23 cellular contexts compared by ENCODE assay signal in genomic region chr15:68022061-68022460, GRCh38. TPM values are rescaled to one million over a fixed set of nuclear protein-coding genes. Genes with fewer than 3 reads are reported as not detected.
DNase-seq lines count a peak whose midpoint lies in the region; ATAC-seq and TF ChIP-seq lines count a peak whose summit lies in the region.
"Had no signal": no experiment of that assay in that cellular context is flagged by ENCODE, and none has a peak within 500 bp of the region (broad histone marks: within the 10 kb centered on the region; RNA-seq: fewer than 3 reads in every experiment).

No MANE protein-coding gene starts in this region.

- H3K27me3 ChIP-seq in GM23338 (ENCODE audit: insufficient read depth) (no peaks in the 10 kb centered on the region), stomach (no peaks in the 10 kb centered on the region)
- H3K27me3 ChIP-seq: BE2C had no signal

- H3K9me3 ChIP-seq in stomach, result no peaks in the 10 kb centered on the region
- H3K9me3 ChIP-seq: BE2C had no signal

- no peak for TF ChIP-seq CTCF in GM23338 (conservative IDR thresholded peaks at IDR 0.05; ENCODE audit: low read depth in 2 of 2)
- no peak for TF ChIP-seq CTCF in stomach (IDR thresholded peaks at IDR 0.05)

- no peak overlapping the region for H3K4me3 Mint-ChIP-seq in GM23338
- no peak overlapping the region for H3K4me3 Mint-ChIP-seq in activated CD4-positive, alpha-beta memory T cell treated with anti-CD3 and anti-CD28 coated beads, Interleukin-2, amount 10 ng/mL, durations not matched to agents 7 days and 5 days
- H3K4me3 Mint-ChIP-seq: activated T-cell treated with anti-CD3 and anti-CD28 coated beads, Interleukin-2, amount 50 U/mL, for 24 hours; H9; stimulated activated naive CD8-positive, alpha-beta T cell treated with anti-CD3 and anti-CD28 coated beads, Interleukin-15, Interleukin-2, amounts not matched to agents 100 ng/mL and 50 ng/mL, for 24 hours; type B pancreatic cell had no signal

- H3K9me3 Mint-ChIP-seq in GM23338, result no peaks in the 10 kb centered on the region; the same call in 2 of the 3 replicates
- no peaks in the 10 kb centered on the region for H3K9me3 Mint-ChIP-seq in activated CD4-positive, alpha-beta memory T cell treated with anti-CD3 and anti-CD28 coated beads, Interleukin-2, amount 10 ng/mL, durations not matched to agents 7 days and 5 days
- H3K9me3 Mint-ChIP-seq: activated T-cell treated with anti-CD3 and anti-CD28 coated beads, Interleukin-2, amount 50 U/mL, for 24 hours; H9; stimulated activated naive CD8-positive, alpha-beta T cell treated with anti-CD3 and anti-CD28 coated beads, Interleukin-15, Interleukin-2, amounts not matched to agents 100 ng/mL and 50 ng/mL, for 24 hours had no signal

- no peaks in the 10 kb centered on the region for H3K79me2 ChIP-seq in GM23338 (replicated peaks; ENCODE audit: insufficient read depth)

- H3K4me1 Mint-ChIP-seq in GM23338, result no peaks in the 10 kb centered on the region
- no peaks in the 10 kb centered on the region for H3K4me1 Mint-ChIP-seq in activated CD4-positive, alpha-beta memory T cell treated with anti-CD3 and anti-CD28 coated beads, Interleukin-2, amount 10 ng/mL, durations not matched to agents 7 days and 5 days
- H3K4me1 Mint-ChIP-seq: H9 had no signal

- 0 out of 2 replicates have a peak, but pooled peaks cover 15% of the 10 kb centered on the region for H3K9me2 ChIP-seq in GM23338 (ENCODE audit: insufficient read depth)

- H3K4me3 ChIP-seq in GM23338, result no peak overlapping the region
- no peak overlapping the region for H3K4me3 ChIP-seq in stomach

- H3K36me3 ChIP-seq in GM23338 (ENCODE audit: insufficient read depth) (no peaks in the 10 kb centered on the region), stomach (no peaks in the 10 kb centered on the region)
- H3K36me3 ChIP-seq: BE2C, WERI-Rb-1 had no signal

- POLR2A ChIA-PET in activated CD4-positive, alpha-beta memory T cell treated with anti-CD3 and anti-CD28 coated beads, Interleukin-2, amount 10 ng/mL, durations not matched to agents 7 days and 5 days (lab: Charles Lee), result no interaction called here

- H3K4me1 ChIP-seq in GM23338 (ENCODE audit: insufficient read depth) (no peaks in the 10 kb centered on the region), stomach (peaks cover 0 to 33% (median 22%) of the 10 kb centered on the region in 4 donors)
- H3K4me1 ChIP-seq: BE2C had no signal

- no peaks in the 10 kb centered on the region for H3K36me3 Mint-ChIP-seq in GM23338 (ENCODE audit: low read depth)
- H3K36me3 Mint-ChIP-seq in activated CD4-positive, alpha-beta memory T cell treated with anti-CD3 and anti-CD28 coated beads, Interleukin-2, amount 10 ng/mL, durations not matched to agents 7 days and 5 days (ENCODE audit: low read depth), result no peaks in the 10 kb centered on the region

- H3K27ac ChIP-seq in GM23338 (ENCODE audit: low read depth) (no peak overlapping the region), stomach (peak overlapping the region in 1 of 5 donors; percentile 41)
- H3K27ac ChIP-seq: KMS-11, WERI-Rb-1 had no signal

- TF ChIP-seq EP300 in stomach (IDR thresholded peaks at IDR 0.05), result peak; percentile 85

- H2AFZ ChIP-seq in GM23338, result 0 out of 2 replicates have a peak overlapping the region, but pooled peaks have one; percentile 14

- ATAC-seq in GM23338 (no peak), left cardiac atrium (peak; percentile 53 to 82), HG02588 (IDR thresholded peaks at IDR 0.05; ENCODE audit: unreplicated experiment) (no peak), GM19324 (IDR thresholded peaks at IDR 0.05; ENCODE audit: low FRiP score, unreplicated experiment) (no peak), HG03565 (IDR thresholded peaks at IDR 0.05; ENCODE audit: unreplicated experiment) (no peak)

- H3K27ac Mint-ChIP-seq in GM23338, result no peak overlapping the region
- no peak overlapping the region for H3K27ac Mint-ChIP-seq in activated CD4-positive, alpha-beta memory T cell treated with anti-CD3 and anti-CD28 coated beads, Interleukin-2, amount 10 ng/mL, durations not matched to agents 7 days and 5 days
- H3K27ac Mint-ChIP-seq: activated T-cell treated with anti-CD3 and anti-CD28 coated beads, Interleukin-2, amount 50 U/mL, for 24 hours; H9; progenitor cell of endocrine pancreas; stimulated activated naive CD8-positive, alpha-beta T cell treated with anti-CD3 and anti-CD28 coated beads, Interleukin-15, Interleukin-2, amounts not matched to agents 100 ng/mL and 50 ng/mL, for 24 hours; type B pancreatic cell had no signal

- no peaks in the 10 kb centered on the region for H3F3A ChIP-seq in GM23338 (replicated peaks; ENCODE audit: low read depth)

- TF ChIP-seq POLR2A in stomach (IDR thresholded peaks at IDR 0.05), result no peak

- no peak overlapping the region for H3K4me2 ChIP-seq in GM23338
- H3K4me2 ChIP-seq: KMS-11 had no signal

- WGBS in stomach, 5 donors, result 47 to 75% (median 65%) methylated on average over 5 of the region's 5 CpGs

- H4K20me1 ChIP-seq in GM23338 (replicated peaks; ENCODE audit: insufficient read depth), result no peaks in the 10 kb centered on the region

- H3K27me3 Mint-ChIP-seq in GM23338 (ENCODE audit: insufficient read depth, low read depth, poor library complexity), result peaks cover 10% of the 10 kb centered on the region
- H3K27me3 Mint-ChIP-seq in activated CD4-positive, alpha-beta memory T cell treated with anti-CD3 and anti-CD28 coated beads, Interleukin-2, amount 10 ng/mL, durations not matched to agents 7 days and 5 days, result peaks cover 2% of the 10 kb centered on the region
- H3K27me3 Mint-ChIP-seq: activated T-cell treated with anti-CD3 and anti-CD28 coated beads, Interleukin-2, amount 50 U/mL, for 24 hours; progenitor cell of endocrine pancreas; stimulated activated naive CD8-positive, alpha-beta T cell treated with anti-CD3 and anti-CD28 coated beads, Interleukin-15, Interleukin-2, amounts not matched to agents 100 ng/mL and 50 ng/mL, for 24 hours; type B pancreatic cell had no signal

- CTCF ChIA-PET in activated CD4-positive, alpha-beta memory T cell treated with anti-CD3 and anti-CD28 coated beads, Interleukin-2, amount 10 ng/mL, durations not matched to agents 7 days and 5 days (lab: Charles Lee), result no interaction called here

- DNase-seq in GM23338 (ENCODE audit: low spot score) (no peak), left cardiac atrium (peak; percentile 53), midbrain (lab: John Stamatoyannopoulos, UW) (peak; percentile 7), stomach (no peak)
- no peak for DNase-seq in activated CD4-positive, alpha-beta memory T cell treated with anti-CD3 and anti-CD28 coated beads, Interleukin-2, amount 10 ng/mL, durations not matched to agents 7 days and 5 days
- DNase-seq: activated CD4-positive, alpha-beta T cell treated with anti-CD3 and anti-CD28 coated beads for 48 hours; activated T-cell treated with anti-CD3 and anti-CD28 coated beads, Interleukin-2, amount 50 U/mL, for 24 hours; BE2C; DMS53; H9; mammary epithelial cell; NCI-H524; SHP77 treated with DMSO at 0.1 percent for 48 hours; SW 1271; T-helper 9 cell; WERI-Rb-1 had no signal

- intact Hi-C loops in left cardiac atrium (cut with DNase I) (no loop called here), stomach (cut with DNase I; ENCODE audit: low total_unique reads) (no loop called here)

TF ChIP-seq in GM23338, 12 proteins besides CTCF, POLR2A, EP300 and RAD21:
- no peak for TF ChIP-seq EZH2phosphoT487 (IDR thresholded peaks at IDR 0.05; ENCODE audit: unreplicated experiment)
- TF ChIP-seq JUNB (IDR thresholded peaks at IDR 0.05; ENCODE audit: unreplicated experiment), result no peak
- no peak for TF ChIP-seq ZNF114 (CRISPR knock-in tag; IDR thresholded peaks at IDR 0.05)
- TF ChIP-seq REST (IDR thresholded peaks at IDR 0.05; ENCODE audit: unreplicated experiment), result no peak
- TF ChIP-seq ETS1 (IDR thresholded peaks at IDR 0.05), result no peak
- no peak for TF ChIP-seq NANOG (IDR thresholded peaks at IDR 0.05; ENCODE audit: borderline replicate concordance)
- TF ChIP-seq CREB1 (CRISPR knock-in tag; IDR thresholded peaks at IDR 0.05; ENCODE audit: low read depth), result no peak

RNA-seq across cellular contexts. Expression of gene PIAS1, which starts 32.1 kb away (rescaled TPM):
- total RNA-seq in GM23338 (2014; rRNA removed; shearing (Covaris generic)), result 20.0 and 32.1 TPM in 2 replicates
- 23.3 and 30.7 TPM in 2 replicates for polyA plus RNA-seq in GM23338 (2016; fragmentation: Nextera tagmentation; extraction: Ambion mirVana)
- total RNA-seq in left cardiac atrium, result 10 to 100 TPM; 27.1 to 31.7 TPM
- 10 to 100 TPM; 38.7 to 56.6 (median 48.1) TPM for total RNA-seq in stomach
- 10 to 100 TPM in 2 of 3 donors, 1 to 10 TPM in 1; 7.9 to 14.5 (median 12.4) TPM for polyA plus RNA-seq in stomach
- 10 to 100 TPM; 39.1 to 43.4 TPM for total RNA-seq in activated CD4-positive, alpha-beta memory T cell treated with anti-CD3 and anti-CD28 coated beads, Interleukin-2, amount 10 ng/mL, durations not matched to agents 7 days and 5 days

Comparison
In these comparisons a context has a peak if more than half of its experiments do, and no peak if none do; other contexts are left out.
1. ATAC-seq: peak in left cardiac atrium (2 of 2); none in GM23338 (single experiment), HG02588 (single experiment), GM19324 (single experiment) and HG03565 (single experiment).
2. DNase-seq: peak in left cardiac atrium (single experiment) and midbrain (single experiment); none in GM23338 (single experiment), stomach (single experiment) and activated CD4-positive, alpha-beta memory T cell treated with anti-CD3 and anti-CD28 coated beads, Interleukin-2, amount 10 ng/mL, durations not matched to agents 7 days and 5 days (single experiment).